ENCODE assay signal across 8 cellular contexts in the genomic region with DNA sequence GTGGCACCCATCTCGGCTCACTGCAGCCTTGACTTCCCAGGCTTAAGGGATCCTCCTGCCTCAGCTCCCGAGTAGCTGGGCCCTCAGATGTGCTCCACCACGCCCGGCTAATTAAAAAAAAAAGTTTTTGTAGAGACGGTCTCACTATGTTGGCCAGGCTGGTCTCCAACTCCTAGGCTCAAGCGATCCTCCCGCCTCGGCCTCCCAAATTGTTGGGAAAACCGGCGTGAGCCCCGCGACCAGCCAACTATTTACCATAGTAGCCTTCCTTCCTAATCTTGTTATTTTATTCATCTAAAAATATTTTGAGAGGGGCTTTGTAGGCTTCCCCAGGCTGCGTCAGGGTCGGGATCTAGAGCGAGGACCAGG. TPM values are rescaled to one million over a fixed set of nuclear protein-coding genes. Genes with fewer than 3 reads are reported as not detected.
DNase-seq lines count a peak whose midpoint lies in the region; ATAC-seq lines count a peak whose summit lies in the region.

No MANE protein-coding gene starts in this region.

- no peaks in the 10 kb centered on the region for H3K9me3 ChIP-seq in adipocyte (ENCODE audit: control insufficient read depth, low read length)

- POLR2A ChIA-PET in activated CD4-positive, alpha-beta T cell treated with anti-CD3 and anti-CD28 coated beads, Interleukin-2, amount 10 ng/mL, durations not matched to agents 7 days and 5 days (lab: Charles Lee) = no interaction called here

- ATAC-seq in HG03159 (IDR thresholded peaks at IDR 0.05; ENCODE audit: unreplicated experiment) (no peak), GM19035 (IDR thresholded peaks at IDR 0.05; ENCODE audit: unreplicated experiment) (no peak)

- peak overlapping the region; percentile 95 for H3K9ac ChIP-seq in adipocyte (ENCODE audit: low read length)

- peaks cover 41% of the 10 kb centered on the region for H3K4me1 Mint-ChIP-seq in activated CD4-positive, alpha-beta T cell treated with anti-CD3 and anti-CD28 coated beads, Interleukin-2, amount 10 ng/mL, durations not matched to agents 7 days and 5 days

- H3K27ac Mint-ChIP-seq in activated CD4-positive, alpha-beta T cell treated with anti-CD3 and anti-CD28 coated beads, Interleukin-2, amount 10 ng/mL, durations not matched to agents 7 days and 5 days = peak overlapping the region; percentile 93

- H3K27ac ChIP-seq in layer of hippocampus (ENCODE audit: low read depth, low read length) (peak overlapping the region; percentile 82), temporal lobe (ENCODE audit: low read depth, low read length) (peak overlapping the region; percentile 84)

- H3K36me3 ChIP-seq in adipocyte (ENCODE audit: control insufficient read depth, insufficient read depth, low read length, severe bottlenecking) = no peaks in the 10 kb centered on the region

- no peaks in the 10 kb centered on the region for H3K27me3 ChIP-seq in adipocyte (replicated peaks; ENCODE audit: control insufficient read depth, insufficient read depth, low read length)
- H3K27me3 ChIP-seq in layer of hippocampus (ENCODE audit: control insufficient read depth, insufficient read depth, low read length) = no peaks in the 10 kb centered on the region

- H3K4me3 Mint-ChIP-seq in activated CD4-positive, alpha-beta T cell treated with anti-CD3 and anti-CD28 coated beads, Interleukin-2, amount 10 ng/mL, durations not matched to agents 7 days and 5 days = peak overlapping the region; percentile 80

- DNase-seq in activated CD4-positive, alpha-beta T cell treated with anti-CD3 and anti-CD28 coated beads, Interleukin-2, amount 10 ng/mL, durations not matched to agents 7 days and 5 days = no peak
- DNase-seq in activated CD4-positive, alpha-beta T cell treated with anti-CD3 and anti-CD28 coated beads for 48 hours = no peak
- no peak for DNase-seq in adipocyte (ENCODE audit: low read depth)
- DNase-seq in amniotic stem cell (lab: John Stamatoyannopoulos, UW) = no peak

- peaks cover 8% of the 10 kb centered on the region for H3K4me1 ChIP-seq in adipocyte (ENCODE audit: control insufficient read depth, insufficient read depth, low read length)

- peak overlapping the region; percentile 86 for H3K4me3 ChIP-seq in adipocyte (ENCODE audit: low read length)

- peaks cover 3% of the 10 kb centered on the region for H3K27me3 Mint-ChIP-seq in activated CD4-positive, alpha-beta T cell treated with anti-CD3 and anti-CD28 coated beads, Interleukin-2, amount 10 ng/mL, durations not matched to agents 7 days and 5 days

- CTCF ChIA-PET in activated CD4-positive, alpha-beta T cell treated with anti-CD3 and anti-CD28 coated beads, Interleukin-2, amount 10 ng/mL, durations not matched to agents 7 days and 5 days (lab: Charles Lee) = interaction anchor here (1.2 to 8.0 kb wide), 2 partner anchors 8 to 18 kb away, joined by 3 to 55 read pairs; no protein-coding TSS in a partner anchor

- no peaks in the 10 kb centered on the region for H3K36me3 Mint-ChIP-seq in activated CD4-positive, alpha-beta T cell treated with anti-CD3 and anti-CD28 coated beads, Interleukin-2, amount 10 ng/mL, durations not matched to agents 7 days and 5 days (ENCODE audit: low read depth)

- H3K9me3 Mint-ChIP-seq in activated CD4-positive, alpha-beta T cell treated with anti-CD3 and anti-CD28 coated beads, Interleukin-2, amount 10 ng/mL, durations not matched to agents 7 days and 5 days = no peaks in the 10 kb centered on the region

RNA-seq across cellular contexts. Expression of a gene that starts 25.4 kb away (rescaled TPM):
- total RNA-seq in activated CD4-positive, alpha-beta T cell treated with anti-CD3 and anti-CD28 coated beads, Interleukin-2, amount 10 ng/mL, durations not matched to agents 7 days and 5 days = 100 to 1,000 TPM in 1 of 2 experiments, 10 to 100 TPM in 1; 95.0 to 107 TPM
- 39.1 TPM for total RNA-seq in temporal lobe

RNA-seq across cellular contexts. Expression of a gene that starts 54.1 kb away (rescaled TPM):
- under 1 TPM; 0.15 to 0.23 TPM for total RNA-seq in activated CD4-positive, alpha-beta T cell treated with anti-CD3 and anti-CD28 coated beads, Interleukin-2, amount 10 ng/mL, durations not matched to agents 7 days and 5 days
- total RNA-seq in temporal lobe = 2.2 TPM
